In genomic region chr10:63712717-63713115, GRCh38 we compare ENCODE assay signal across 9 cellular contexts.
A peak's percentile ranks its signal among the peaks of the same experiment; 100 is the strongest.
DNase-seq lines count a peak whose midpoint lies in the region; ATAC-seq and TF ChIP-seq lines count a peak whose summit lies in the region.
"Had no signal": no experiment of that assay in that cellular context is flagged by ENCODE, and none has a peak within 500 bp of the region (broad histone marks: within the 10 kb centered on the region; RNA-seq: fewer than 3 reads in every experiment).

No MANE protein-coding gene starts in this region.

- no peaks in the 10 kb centered on the region for H3K36me3 ChIP-seq in ACC112 (ENCODE audit: insufficient read depth, low read length)
- no peaks in the 10 kb centered on the region for H3K36me3 ChIP-seq in RWPE2 (ENCODE audit: low read depth)
- H3K36me3 ChIP-seq in neuron (ENCODE audit: insufficient read depth, low read length) = no peaks in the 10 kb centered on the region

- DNase-seq in RWPE2 (ENCODE audit: low spot score) = no peak
- DNase-seq in fibroblast of peridontal ligament (ENCODE audit: extremely low read depth) = peak; percentile 48
- DNase-seq in NOMO-1 treated with DMSO at 0.1 percent for 48 hours (lab: John Stamatoyannopoulos, UW; ENCODE audit: unreplicated experiment) = no peak
- no peak for DNase-seq in dermis blood vessel endothelial cell
- no peak for DNase-seq in cerebellar nuclear complex (lab: John Stamatoyannopoulos, UW)
- DNase-seq in activated naive CD4-positive, alpha-beta T cell treated with anti-CD3 and anti-CD28 coated beads, Interleukin-2, amount 50 U/mL, for 16 hours = no peak
- DNase-seq: CD8-positive, alpha-beta T cell had no signal

- H3K27ac ChIP-seq in ACC112 (ENCODE audit: low read depth, low read length) (peak overlapping the region; percentile 93), RWPE2 (ENCODE audit: poor library complexity, severe bottlenecking) (peak overlapping the region; percentile 76)

- H3K9me3 ChIP-seq in RWPE2 (ENCODE audit: severe bottlenecking) (no peaks in the 10 kb centered on the region), neuron (ENCODE audit: low read length) (no peaks in the 10 kb centered on the region)

- ATAC-seq in RWPE2 (ENCODE audit: low read depth) = 0 out of 3 replicates have a peak, but pooled peaks have one; percentile 2
- ATAC-seq: CD8-positive, alpha-beta T cell had no signal

- H3K4me3 ChIP-seq in ACC112 (ENCODE audit: low read depth, low read length) (peak overlapping the region; percentile 34; the same call in 1 of the 2 replicates), RWPE2 (ENCODE audit: severe bottlenecking) (no peak overlapping the region), neuron (ENCODE audit: low read length) (peak overlapping the region; percentile 21)

- H3K79me2 ChIP-seq in ACC112 (ENCODE audit: control insufficient read depth, insufficient read depth, low read length, unreplicated experiment) = no peaks in the 10 kb centered on the region

- H3K27me3 ChIP-seq in ACC112 (ENCODE audit: insufficient read depth, low read length) (no peaks in the 10 kb centered on the region), RWPE2 (ENCODE audit: insufficient read depth, poor library complexity, severe bottlenecking) (no peaks in the 10 kb centered on the region), neuron (ENCODE audit: insufficient read depth, low read length) (no peaks in the 10 kb centered on the region)

- H3K4me1 ChIP-seq in ACC112 (ENCODE audit: control insufficient read depth, insufficient read depth, low read length, unreplicated experiment) = peaks cover 46% of the 10 kb centered on the region
- peaks cover 33% of the 10 kb centered on the region for H3K4me1 ChIP-seq in RWPE2 (ENCODE audit: insufficient read depth, poor library complexity, severe bottlenecking)
- peaks cover 24% of the 10 kb centered on the region for H3K4me1 ChIP-seq in neuron (ENCODE audit: insufficient read depth, low read length)

- no peak for TF ChIP-seq CTCF in RWPE2 (IDR thresholded peaks at IDR 0.05; ENCODE audit: poor library complexity, severe bottlenecking)

- H2AFZ ChIP-seq in ACC112 (ENCODE audit: low read length, unreplicated experiment) (no peak overlapping the region), neuron (ENCODE audit: low read depth, low read length) (peak overlapping the region; percentile 41)
